ENCODE assay signal across 1 cellular context in the genomic region with DNA sequence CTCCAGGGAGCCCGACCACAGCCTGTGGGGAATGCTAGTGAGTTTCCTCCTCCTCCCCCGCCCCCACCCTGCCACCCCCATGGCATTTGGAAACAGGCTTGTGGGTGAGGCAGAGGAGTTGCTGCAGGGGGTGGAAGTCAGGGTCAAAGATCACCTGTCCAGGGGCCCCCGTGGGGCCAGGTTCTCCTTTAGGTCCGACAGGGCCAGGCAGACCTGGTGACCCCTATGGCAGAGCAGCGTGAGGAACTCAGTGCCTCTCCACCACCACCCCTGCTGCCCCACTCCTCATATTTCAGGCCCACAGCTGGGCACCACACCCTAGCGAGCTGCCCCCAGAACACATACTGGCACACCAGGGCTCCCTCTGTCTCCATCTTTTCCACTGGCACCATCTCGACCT.
TF ChIP-seq lines count a peak whose summit lies in the region.

No MANE protein-coding gene starts in this region.

TF ChIP-seq in HepG2, 621 proteins besides CTCF, POLR2A, EP300 and RAD21:
- TF ChIP-seq, protein P1, sequence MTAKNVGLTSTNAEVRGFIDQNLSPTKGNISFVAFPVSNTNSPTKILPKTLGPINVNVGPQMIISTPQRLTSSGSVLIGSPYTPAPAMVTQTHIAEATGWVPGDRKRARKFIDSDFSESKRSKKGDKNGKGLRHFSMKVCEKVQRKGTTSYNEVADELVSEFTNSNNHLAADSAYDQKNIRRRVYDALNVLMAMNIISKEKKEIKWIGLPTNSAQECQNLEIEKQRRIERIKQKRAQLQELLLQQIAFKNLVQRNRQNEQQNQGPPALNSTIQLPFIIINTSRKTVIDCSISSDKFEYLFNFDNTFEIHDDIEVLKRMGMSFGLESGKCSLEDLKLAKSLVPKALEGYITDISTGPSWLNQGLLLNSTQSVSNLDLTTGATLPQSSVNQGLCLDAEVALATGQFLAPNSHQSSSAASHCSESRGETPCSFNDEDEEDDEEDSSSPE (CRISPR knock-in tag; IDR thresholded peaks at IDR 0.05), result no peak
- TF ChIP-seq, protein P2, sequence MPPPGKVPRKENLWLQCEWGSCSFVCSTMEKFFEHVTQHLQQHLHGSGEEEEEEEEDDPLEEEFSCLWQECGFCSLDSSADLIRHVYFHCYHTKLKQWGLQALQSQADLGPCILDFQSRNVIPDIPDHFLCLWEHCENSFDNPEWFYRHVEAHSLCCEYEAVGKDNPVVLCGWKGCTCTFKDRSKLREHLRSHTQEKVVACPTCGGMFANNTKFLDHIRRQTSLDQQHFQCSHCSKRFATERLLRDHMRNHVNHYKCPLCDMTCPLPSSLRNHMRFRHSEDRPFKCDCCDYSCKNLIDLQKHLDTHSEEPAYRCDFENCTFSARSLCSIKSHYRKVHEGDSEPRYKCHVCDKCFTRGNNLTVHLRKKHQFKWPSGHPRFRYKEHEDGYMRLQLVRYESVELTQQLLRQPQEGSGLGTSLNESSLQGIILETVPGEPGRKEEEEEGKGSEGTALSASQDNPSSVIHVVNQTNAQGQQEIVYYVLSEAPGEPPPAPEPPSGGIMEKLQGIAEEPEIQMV (CRISPR knock-in tag; IDR thresholded peaks at IDR 0.05; ENCODE audit: low read depth), result peak; percentile 98
- TF ChIP-seq NR2C2 (CRISPR knock-in tag; IDR thresholded peaks at IDR 0.05; ENCODE audit: borderline replicate concordance) (peak; percentile 47; the same call in 1 of the 2 replicates), HNF4A (CRISPR knock-in tag; IDR thresholded peaks at IDR 0.05) (peak; percentile 22; the same call in 1 of the 2 replicates), ZSCAN25 (CRISPR knock-in tag; IDR thresholded peaks at IDR 0.05) (0 out of 2 replicates have a peak, but pooled peaks have one; percentile 17), NR2F6 (IDR thresholded peaks at IDR 0.05) (peak; percentile 12; the same call in 1 of the 2 replicates), NR2F6 (CRISPR knock-in tag; IDR thresholded peaks at IDR 0.05) (peak; percentile 31; the same call in 1 of the 2 replicates), HNRNPL (IDR thresholded peaks at IDR 0.05; ENCODE audit: low read depth, low read length) (peak; percentile 86), NR2F2 (IDR thresholded peaks at IDR 0.05; ENCODE audit: borderline replicate concordance, low read depth) (0 out of 2 replicates have a peak, but pooled peaks have one; percentile 35), HNF4G (IDR thresholded peaks at IDR 0.05; ENCODE audit: borderline replicate concordance, low read depth, low read length) (peak; percentile 68; the same call in 1 of the 2 replicates), HNF4G (CRISPR knock-in tag; IDR thresholded peaks at IDR 0.05; ENCODE audit: borderline replicate concordance, low read depth) (no peak), ZNF549 (CRISPR knock-in tag; IDR thresholded peaks at IDR 0.05) (no peak)
- TF ChIP-seq, protein P3, sequence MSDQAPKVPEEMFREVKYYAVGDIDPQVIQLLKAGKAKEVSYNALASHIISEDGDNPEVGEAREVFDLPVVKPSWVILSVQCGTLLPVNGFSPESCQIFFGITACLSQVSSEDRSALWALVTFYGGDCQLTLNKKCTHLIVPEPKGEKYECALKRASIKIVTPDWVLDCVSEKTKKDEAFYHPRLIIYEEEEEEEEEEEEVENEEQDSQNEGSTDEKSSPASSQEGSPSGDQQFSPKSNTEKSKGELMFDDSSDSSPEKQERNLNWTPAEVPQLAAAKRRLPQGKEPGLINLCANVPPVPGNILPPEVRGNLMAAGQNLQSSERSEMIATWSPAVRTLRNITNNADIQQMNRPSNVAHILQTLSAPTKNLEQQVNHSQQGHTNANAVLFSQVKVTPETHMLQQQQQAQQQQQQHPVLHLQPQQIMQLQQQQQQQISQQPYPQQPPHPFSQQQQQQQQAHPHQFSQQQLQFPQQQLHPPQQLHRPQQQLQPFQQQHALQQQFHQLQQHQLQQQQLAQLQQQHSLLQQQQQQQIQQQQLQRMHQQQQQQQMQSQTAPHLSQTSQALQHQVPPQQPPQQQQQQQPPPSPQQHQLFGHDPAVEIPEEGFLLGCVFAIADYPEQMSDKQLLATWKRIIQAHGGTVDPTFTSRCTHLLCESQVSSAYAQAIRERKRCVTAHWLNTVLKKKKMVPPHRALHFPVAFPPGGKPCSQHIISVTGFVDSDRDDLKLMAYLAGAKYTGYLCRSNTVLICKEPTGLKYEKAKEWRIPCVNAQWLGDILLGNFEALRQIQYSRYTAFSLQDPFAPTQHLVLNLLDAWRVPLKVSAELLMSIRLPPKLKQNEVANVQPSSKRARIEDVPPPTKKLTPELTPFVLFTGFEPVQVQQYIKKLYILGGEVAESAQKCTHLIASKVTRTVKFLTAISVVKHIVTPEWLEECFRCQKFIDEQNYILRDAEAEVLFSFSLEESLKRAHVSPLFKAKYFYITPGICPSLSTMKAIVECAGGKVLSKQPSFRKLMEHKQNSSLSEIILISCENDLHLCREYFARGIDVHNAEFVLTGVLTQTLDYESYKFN (CRISPR knock-in tag; conservative IDR thresholded peaks at IDR 0.05), result peak; percentile 36; the same call in 1 of the 2 replicates
